2 cellular contexts compared by ENCODE assay signal in the genomic region with DNA sequence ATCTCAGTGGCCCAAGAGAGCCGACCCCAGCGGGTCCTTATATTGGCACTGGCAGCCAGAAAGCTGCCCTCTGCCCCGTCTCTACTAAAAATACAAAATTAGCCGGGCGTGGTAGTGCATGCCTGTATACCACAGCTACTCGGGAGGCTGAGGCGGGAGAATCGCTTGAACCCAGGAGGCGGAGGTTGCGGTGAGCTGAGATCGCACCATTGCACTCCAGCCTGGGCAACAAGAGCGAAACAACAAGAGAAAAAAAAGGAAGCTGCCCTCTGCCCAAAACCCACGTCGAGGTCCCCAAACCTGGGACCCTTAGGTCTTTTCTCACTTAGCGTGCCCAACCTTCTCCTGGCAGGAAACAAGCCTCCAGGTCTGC. TPM values are rescaled to one million over a fixed set of nuclear protein-coding genes. Genes with fewer than 3 reads are reported as not detected.
DNase-seq lines count a peak whose midpoint lies in the region; TF ChIP-seq lines count a peak whose summit lies in the region.
"Not testable (repeated sequence)": the region's sequence is repeated elsewhere in the genome, so short reads cannot be mapped to it uniquely, and the experiment has no call there.

No MANE protein-coding gene starts in this region.

- POLR2A ChIA-PET in CD8-positive, alpha-beta memory T cell (lab: Charles Lee): interaction anchor here (0.8 to 1.9 kb wide), 6 partner anchors 14 to 122 kb away, joined by 3 to 10 read pairs (median 6); no protein-coding TSS in a partner anchor

- TF ChIP-seq CTCF in fibroblast of the aortic adventitia (IDR thresholded peaks at IDR 0.05; ENCODE audit: insufficient read depth, low read length): not testable (repeated sequence)

- H3K36me3 ChIP-seq in CD8-positive, alpha-beta memory T cell (ENCODE audit: insufficient read depth, low read length): peaks cover 24% of the 10 kb centered on the region

- H3K4me1 ChIP-seq in CD8-positive, alpha-beta memory T cell (ENCODE audit: insufficient read depth, low read length): peaks cover 31% of the 10 kb centered on the region

- not testable (repeated sequence) for DNase-seq in CD8-positive, alpha-beta memory T cell; fibroblast of the aortic adventitia (ENCODE audit: low read depth)

- H3K27me3 ChIP-seq in CD8-positive, alpha-beta memory T cell (ENCODE audit: insufficient read depth, low read length, poor library complexity, severe bottlenecking): not testable (repeated sequence)

- peak overlapping the region; percentile 63 to 98 (median 94) for H3K27ac Mint-ChIP-seq in CD8-positive, alpha-beta memory T cell

- peaks cover 0 to 57% (median 18%) of the 10 kb centered on the region in 3 donors for H3K36me3 Mint-ChIP-seq in CD8-positive, alpha-beta memory T cell

- H3K27me3 Mint-ChIP-seq in CD8-positive, alpha-beta memory T cell: not testable (repeated sequence)

- H3K27ac ChIP-seq in CD8-positive, alpha-beta memory T cell (ENCODE audit: low read depth, low read length): peak overlapping the region; percentile 83

- peaks cover 43 to 84% (median 66%) of the 10 kb centered on the region in 3 donors for H3K4me1 Mint-ChIP-seq in CD8-positive, alpha-beta memory T cell

- peak overlapping the region; percentile 95 for H3K4me3 ChIP-seq in CD8-positive, alpha-beta memory T cell (ENCODE audit: low read length)
- peak overlapping the region; percentile 77 for H3K4me3 ChIP-seq in fibroblast of the aortic adventitia (ENCODE audit: low read depth, low read length)

- H3K9me3 Mint-ChIP-seq in CD8-positive, alpha-beta memory T cell: not testable (repeated sequence)

- H3K9me3 ChIP-seq in CD8-positive, alpha-beta memory T cell (ENCODE audit: low read length): not testable (repeated sequence)

- CTCF ChIA-PET in CD8-positive, alpha-beta memory T cell (lab: Charles Lee): interaction anchor here (0.8 to 5.8 kb wide), 10 partner anchors 9 to 111 kb away, joined by 3 to 45 read pairs (median 6); a partner anchor contains a TSS

- peak overlapping the region; percentile 88 to 99 (median 97) for H3K4me3 Mint-ChIP-seq in CD8-positive, alpha-beta memory T cell

RNA-seq across cellular contexts. Expression of a gene that starts 0.9 kb away (rescaled TPM):
- total RNA-seq in CD8-positive, alpha-beta memory T cell: 100 to 1,000 TPM; 147 to 151 TPM
- 532 TPM for polyA plus RNA-seq in CD8-positive, alpha-beta memory T cell
- 53.3 and 91.9 TPM in 2 replicates for total RNA-seq in fibroblast of the aortic adventitia (ENCODE audit: low replicate concordance)

RNA-seq across cellular contexts. Expression of a gene that starts 20.6 kb away (rescaled TPM):
- total RNA-seq in CD8-positive, alpha-beta memory T cell: under 1 TPM; 0.84 to 0.90 TPM
- 0.87 TPM for polyA plus RNA-seq in CD8-positive, alpha-beta memory T cell
- total RNA-seq in fibroblast of the aortic adventitia (ENCODE audit: low replicate concordance): not detected in 2 replicates

RNA-seq across cellular contexts. Expression of a gene that starts 24.0 kb away (rescaled TPM):
- 100 to 1,000 TPM; 105 to 107 TPM for total RNA-seq in CD8-positive, alpha-beta memory T cell
- 23.0 TPM for polyA plus RNA-seq in CD8-positive, alpha-beta memory T cell
- 18.4 and 19.8 TPM in 2 replicates for total RNA-seq in fibroblast of the aortic adventitia (ENCODE audit: low replicate concordance)

RNA-seq across cellular contexts. Expression of a gene that starts 42.3 kb away (rescaled TPM):
- not detected for total RNA-seq in CD8-positive, alpha-beta memory T cell
- not detected for polyA plus RNA-seq in CD8-positive, alpha-beta memory T cell
- total RNA-seq in fibroblast of the aortic adventitia (ENCODE audit: low replicate concordance): not detected in 2 replicates

RNA-seq across cellular contexts. Expression of a gene that starts 51.7 kb away (rescaled TPM):
- under 1 TPM in 1 of 2 experiments, not detected in 1; 0.11 TPM for total RNA-seq in CD8-positive, alpha-beta memory T cell
- not detected for polyA plus RNA-seq in CD8-positive, alpha-beta memory T cell
- 0.16 TPM in 1 of 2 replicates, not detected in the other for total RNA-seq in fibroblast of the aortic adventitia (ENCODE audit: low replicate concordance)
